Comparison of ENCODE assay signal across 7 cellular contexts in genomic region chr12:122080149-122081107, GRCh38. TPM values are rescaled to one million over a fixed set of nuclear protein-coding genes. Genes with fewer than 3 reads are reported as not detected.
DNase-seq lines count a peak whose midpoint lies in the region; ATAC-seq and TF ChIP-seq lines count a peak whose summit lies in the region.

No MANE protein-coding gene starts in this region.

- H3K9ac ChIP-seq in neural cell (ENCODE audit: low read length) = peak overlapping the region; percentile 75

- H3K4me3 Mint-ChIP-seq in activated B cell treated with CpG ODN at 0.5 μM for 24 hours = peak overlapping the region; percentile 86

- POLR2A ChIA-PET in activated B cell treated with CpG ODN at 0.5 μM for 24 hours (lab: Charles Lee) (interaction anchor here (0.6 to 2.7 kb wide), 13 partner anchors 9 to 192 kb away, joined by 3 to 12 read pairs (median 4); partner anchors contain the start of genes BCL7A, DIABLO and PSMD9), HEK293T (lab: Yijun Ruan, JAX) (interaction anchor here (1.0 kb wide), 1 partner anchor 17 kb away, joined by 3 read pairs; no protein-coding TSS in a partner anchor)

- no peaks in the 10 kb centered on the region for H3K9me3 Mint-ChIP-seq in activated B cell treated with CpG ODN at 0.5 μM for 24 hours

- no peak for TF ChIP-seq EP300 in neural cell (conservative IDR thresholded peaks at IDR 0.05; ENCODE audit: poor library complexity, severe bottlenecking)

- no peaks in the 10 kb centered on the region for H3F3A ChIP-seq in neural cell (ENCODE audit: insufficient read depth, low read length, poor library complexity, severe bottlenecking)

- H3K27me3 ChIP-seq in neural cell (ENCODE audit: insufficient read depth, low read depth, low read length) = no peaks in the 10 kb centered on the region

- peaks cover 39% of the 10 kb centered on the region for H3K79me2 ChIP-seq in neural cell (replicated peaks; ENCODE audit: insufficient read depth, low read length)

- ATAC-seq in activated B cell treated with CpG ODN at 0.5 μM for 24 hours (ENCODE audit: low read depth) (no peak), GM21528 (IDR thresholded peaks at IDR 0.05; ENCODE audit: low FRiP score, unreplicated experiment) (no peak)

- H3K27ac ChIP-seq in neural cell (ENCODE audit: low read length) = no peak overlapping the region

- no peaks in the 10 kb centered on the region for H4K20me1 ChIP-seq in neural cell (ENCODE audit: insufficient read depth)

- H3K27me3 Mint-ChIP-seq in activated B cell treated with CpG ODN at 0.5 μM for 24 hours = no peaks in the 10 kb centered on the region

- H3K9me3 ChIP-seq in neural cell (ENCODE audit: low read length) = no peaks in the 10 kb centered on the region

- no peak overlapping the region for H2AFZ ChIP-seq in neural cell (ENCODE audit: low read depth, low read length)

- TF ChIP-seq CTCF in activated B cell treated with CpG ODN at 0.5 μM for 24 hours (IDR thresholded peaks at IDR 0.05) = no peak
- TF ChIP-seq CTCF in fibroblast of pulmonary artery (IDR thresholded peaks at IDR 0.05; ENCODE audit: low read length, missing control alignments) = no peak
- TF ChIP-seq CTCF in neural cell (IDR thresholded peaks at IDR 0.05; ENCODE audit: poor library complexity, severe bottlenecking) = no peak

- peaks cover 14% of the 10 kb centered on the region for H3K36me3 Mint-ChIP-seq in activated B cell treated with CpG ODN at 0.5 μM for 24 hours (ENCODE audit: low read depth)

- intact Hi-C loops in activated B cell treated with CpG ODN at 0.5 μM for 24 hours (cut with micrococcal nuclease) = loop anchor here (2.0 to 5.0 kb wide), 2 partner anchors 20 to 1152 kb away; partner anchors contain the start of genes MPHOSPH9 and MTRFR

- H3K4me1 Mint-ChIP-seq in activated B cell treated with CpG ODN at 0.5 μM for 24 hours = peaks cover 68% of the 10 kb centered on the region

- H3K27ac Mint-ChIP-seq in activated B cell treated with CpG ODN at 0.5 μM for 24 hours = peak overlapping the region; percentile 74

- H3K4me2 ChIP-seq in neural cell (ENCODE audit: low read length) = peak overlapping the region; percentile 97

- H3K9me2 ChIP-seq in neural cell (ENCODE audit: insufficient read depth, low read length) = no peaks in the 10 kb centered on the region

- H3K4me3 ChIP-seq in fibroblast of pulmonary artery (replicated peaks; ENCODE audit: low read depth, low read length) (peak overlapping the region; percentile 96), neural cell (ENCODE audit: low read length) (peak overlapping the region; percentile 94)

- H3K36me3 ChIP-seq in neural cell (ENCODE audit: insufficient read depth, low read length) = no peaks in the 10 kb centered on the region

- DNase-seq in Daoy (ENCODE audit: low read depth) (peak; percentile 85), LHCN-M2 (ENCODE audit: low read depth) (peak; percentile 93), activated B cell treated with CpG ODN at 0.5 μM for 24 hours (no peak), fibroblast of pulmonary artery (ENCODE audit: low read depth) (peak; percentile 94), HEK293T (ENCODE audit: extremely low spot score) (no peak)

- CTCF ChIA-PET in activated B cell treated with CpG ODN at 0.5 μM for 24 hours (lab: Charles Lee) (interaction anchor here (0.9 to 3.0 kb wide), 3 partner anchors 26 to 43 kb away, joined by 4 to 13 read pairs (median 5); no protein-coding TSS in a partner anchor), HEK293T (lab: Yijun Ruan, JAX) (interaction anchor here (0.9 kb wide), 2 partner anchors 17 to 43 kb away, joined by 3 read pairs; no protein-coding TSS in a partner anchor)

- no peak for TF ChIP-seq RAD21 in neural cell (conservative IDR thresholded peaks at IDR 0.05)

TF ChIP-seq in neural cell, 6 proteins besides CTCF, POLR2A, EP300 and RAD21:
- TF ChIP-seq TAF1 (IDR thresholded peaks at IDR 0.05; ENCODE audit: low read depth) = no peak
- TF ChIP-seq POLR2AphosphoS5 (IDR thresholded peaks at IDR 0.05) = no peak
- no peak for TF ChIP-seq MXI1 (conservative IDR thresholded peaks at IDR 0.05; ENCODE audit: poor library complexity, severe bottlenecking)
- no peak for TF ChIP-seq REST (IDR thresholded peaks at IDR 0.05; ENCODE audit: borderline replicate concordance)
- no peak for TF ChIP-seq SMC3 (conservative IDR thresholded peaks at IDR 0.05; ENCODE audit: poor library complexity)
- no peak for TF ChIP-seq EZH2 (IDR thresholded peaks at IDR 0.05; ENCODE audit: borderline replicate concordance, insufficient read depth, low read length, poor library complexity, severe bottlenecking)
TF ChIP-seq in neural cell: peak in this region for 0.

TF ChIP-seq in HEK293T, 16 proteins besides CTCF, POLR2A, EP300 and RAD21:
- TF ChIP-seq HDGF (IDR thresholded peaks at IDR 0.05; ENCODE audit: borderline replicate concordance) (no peak), FOXK2 (IDR thresholded peaks at IDR 0.05) (no peak), ARNT (IDR thresholded peaks at IDR 0.05) (no peak), ELF4 (IDR thresholded peaks at IDR 0.05) (no peak), FOXM1 (IDR thresholded peaks at IDR 0.05; ENCODE audit: borderline replicate concordance) (no peak), FOXA1 (IDR thresholded peaks at IDR 0.05) (no peak), CTBP1 (IDR thresholded peaks at IDR 0.05; ENCODE audit: borderline replicate concordance) (no peak), ZNF384 (IDR thresholded peaks at IDR 0.05) (no peak), TARDBP (IDR thresholded peaks at IDR 0.05) (no peak), SUZ12 (IDR thresholded peaks at IDR 0.05) (no peak), SP1 (IDR thresholded peaks at IDR 0.05) (no peak), NFRKB (IDR thresholded peaks at IDR 0.05) (no peak), LEF1 (IDR thresholded peaks at IDR 0.05; ENCODE audit: borderline replicate concordance) (no peak), L3MBTL2 (conservative IDR thresholded peaks at IDR 0.05) (no peak), BHLHE40 (IDR thresholded peaks at IDR 0.05; ENCODE audit: borderline replicate concordance) (no peak), PKNOX1 (IDR thresholded peaks at IDR 0.05) (no peak)

RNA-seq across cellular contexts. Expression of gene MLXIP, which starts 1.9 kb away (rescaled TPM):
- 3.4 and 7.1 TPM in 2 replicates for total RNA-seq in Daoy (2014; rRNA removed; shearing (Covaris generic))
- total RNA-seq in LHCN-M2 (2014; rRNA removed) = 7.8 and 8.4 TPM in 2 replicates
- polyA plus RNA-seq in LHCN-M2 (2012) = 13.0 TPM
- 26.7 and 33.7 TPM in 2 replicates for total RNA-seq in activated B cell treated with CpG ODN at 0.5 μM for 24 hours
- 9.2 and 10.1 TPM in 2 replicates for polyA plus RNA-seq in neural cell
- polyA minus RNA-seq in neural cell = 13.6 and 14.8 TPM in 2 replicates

RNA-seq across cellular contexts. Expression of gene BCL7A, which starts 58.7 kb away (rescaled TPM):
- total RNA-seq in Daoy (2014; rRNA removed; shearing (Covaris generic)) = 7.1 and 9.4 TPM in 2 replicates
- total RNA-seq in LHCN-M2 (2014; rRNA removed) = 3.1 and 5.7 TPM in 2 replicates
- polyA plus RNA-seq in LHCN-M2 (2012) = 3.6 TPM
- 38.6 and 41.4 TPM in 2 replicates for total RNA-seq in activated B cell treated with CpG ODN at 0.5 μM for 24 hours
- polyA plus RNA-seq in neural cell = 51.3 and 65.6 TPM in 2 replicates
- polyA minus RNA-seq in neural cell = 85.5 and 88.6 TPM in 2 replicates

Comparison
In these comparisons a context has a peak if more than half of its experiments do, and no peak if none do; other contexts are left out.
1. DNase-seq: peak in Daoy (single experiment), LHCN-M2 (single experiment) and fibroblast of pulmonary artery (single experiment); none in activated B cell treated with CpG ODN at 0.5 μM for 24 hours (single experiment) and HEK293T (single experiment).